ENCODE assay signal across 1 cellular context in the genomic region with DNA sequence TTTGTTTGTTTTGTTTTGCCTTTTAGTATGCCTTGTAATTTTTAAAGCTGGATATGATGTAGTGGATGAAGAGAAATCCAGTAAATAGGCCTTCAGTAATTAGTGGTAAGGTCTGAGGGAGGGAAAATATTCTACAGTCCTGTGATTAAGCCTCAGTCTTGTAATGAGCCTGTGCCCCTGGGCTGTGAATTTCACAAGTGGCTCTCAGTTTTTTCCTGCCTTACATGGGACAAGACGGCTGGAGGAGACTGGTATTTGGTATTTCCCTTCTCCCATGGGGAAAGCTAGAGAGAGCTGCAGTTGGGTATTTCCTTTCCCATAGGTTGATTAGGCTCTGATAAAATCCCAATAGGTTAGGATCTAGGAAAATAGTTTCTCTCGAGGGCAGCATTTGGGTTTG.
TF ChIP-seq lines count a peak whose summit lies in the region.

No MANE protein-coding gene starts in this region.

TF ChIP-seq in IMR-90, 13 proteins besides CTCF, POLR2A, EP300 and RAD21:
- TF ChIP-seq MXI1 (IDR thresholded peaks at IDR 0.05; ENCODE audit: borderline replicate concordance, low read depth, low read length) (no peak), SMC3 (IDR thresholded peaks at IDR 0.05; ENCODE audit: low read depth, low read length) (no peak), MAZ (IDR thresholded peaks at IDR 0.05; ENCODE audit: borderline replicate concordance, low read depth, low read length) (no peak)
